18 cellular contexts compared by ENCODE assay signal in the genomic region with DNA sequence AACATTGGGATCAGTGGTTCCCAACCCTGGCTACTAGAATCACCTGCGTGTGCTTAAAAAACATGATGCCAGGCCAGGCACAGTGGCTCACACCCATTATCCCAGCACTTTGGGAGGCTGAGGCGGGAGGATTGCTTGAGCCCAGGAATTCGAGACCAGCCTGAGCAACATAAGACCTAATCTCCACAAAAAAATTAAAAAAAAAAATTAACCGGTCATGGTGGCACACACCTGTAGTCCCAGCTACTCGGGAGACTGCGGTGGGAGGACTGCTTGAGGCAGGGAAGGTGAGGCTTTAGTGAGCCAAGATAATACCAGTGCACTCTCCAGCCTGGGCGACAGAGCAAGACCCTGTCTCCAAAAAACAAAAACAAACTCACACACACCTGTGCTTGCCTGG. TPM values are rescaled to one million over a fixed set of nuclear protein-coding genes. Genes with fewer than 3 reads are reported as not detected.
DNase-seq lines count a peak whose midpoint lies in the region; ATAC-seq and TF ChIP-seq lines count a peak whose summit lies in the region.
"Had no signal": no experiment of that assay in that cellular context is flagged by ENCODE, and none has a peak within 500 bp of the region (broad histone marks: within the 10 kb centered on the region; RNA-seq: fewer than 3 reads in every experiment).

No MANE protein-coding gene starts in this region.

- POLR2A ChIA-PET in naive thymus-derived CD4-positive, alpha-beta T cell (lab: Charles Lee), result no interaction called here

- no peaks in the 10 kb centered on the region for H3K9me3 ChIP-seq in naive thymus-derived CD4-positive, alpha-beta T cell (ENCODE audit: control insufficient read depth in 2 of 3, low read length in 3 of 3)
- H3K9me3 ChIP-seq in upper lobe of right lung (no peaks in the 10 kb centered on the region), T-helper 17 cell (ENCODE audit: control insufficient read depth, low read length, poor library complexity, severe bottlenecking) (no peaks in the 10 kb centered on the region)
- H3K9me3 ChIP-seq: Peyer's patch had no signal

- H3K27ac ChIP-seq in naive thymus-derived CD4-positive, alpha-beta T cell (ENCODE audit: low read depth, low read length), result no peak overlapping the region
- no peak overlapping the region for H3K27ac ChIP-seq in upper lobe of right lung

- H3K36me3 ChIP-seq in naive thymus-derived CD4-positive, alpha-beta T cell (ENCODE audit: control insufficient read depth in 2 of 3, insufficient read depth in 3 of 3, low read length in 3 of 3), result peaks cover 0 to 25% (median 0%) of the 10 kb centered on the region in 3 experiments
- no peaks in the 10 kb centered on the region for H3K36me3 ChIP-seq in upper lobe of right lung
- H3K36me3 ChIP-seq: Peyer's patch had no signal

- peak overlapping the region; percentile 84 for H3K4me3 ChIP-seq in astrocyte of the cerebellum (ENCODE audit: low read depth, low read length)
- no peak overlapping the region for H3K4me3 ChIP-seq in naive thymus-derived CD4-positive, alpha-beta T cell (ENCODE audit: low read length)
- peak overlapping the region; percentile 98 for H3K4me3 ChIP-seq in upper lobe of right lung

- H3K27me3 ChIP-seq in naive thymus-derived CD4-positive, alpha-beta T cell (ENCODE audit: control insufficient read depth in 2 of 2, insufficient read depth in 2 of 2, low read length in 2 of 2), result no peaks in the 10 kb centered on the region
- H3K27me3 ChIP-seq in upper lobe of right lung, result no peaks in the 10 kb centered on the region
- H3K27me3 ChIP-seq: Peyer's patch had no signal

- peak overlapping the region; percentile 0 for H3K4me3 Mint-ChIP-seq in activated naive CD4-positive, alpha-beta T cell treated with anti-CD3 and anti-CD28 coated beads, Interleukin-2, amount 50 U/mL, for 24 hours
- no peak overlapping the region for H3K4me3 Mint-ChIP-seq in activated naive CD4-positive, alpha-beta T cell treated with anti-CD3 and anti-CD28 coated beads for 36 hours
- peak overlapping the region in 6 of 10 donors; percentile 48 to 98 (median 89) for H3K4me3 Mint-ChIP-seq in naive thymus-derived CD4-positive, alpha-beta T cell
- H3K4me3 Mint-ChIP-seq in T-helper 17 cell, result no peak overlapping the region

- in situ Hi-C loops in astrocyte of the cerebellum (cut with HindIII; ENCODE audit: low sequenced_read_pairs), result no loop called here

- TF ChIP-seq CTCF in astrocyte of the cerebellum (IDR thresholded peaks at IDR 0.05; ENCODE audit: low read depth, low read length, missing control alignments) (no peak), upper lobe of right lung (IDR thresholded peaks at IDR 0.05) (no peak)

- H3K27me3 Mint-ChIP-seq in activated naive CD4-positive, alpha-beta T cell treated with anti-CD3 and anti-CD28 coated beads, Interleukin-2, amount 50 U/mL, for 24 hours, result no peaks in the 10 kb centered on the region
- no peaks in the 10 kb centered on the region for H3K27me3 Mint-ChIP-seq in activated naive CD4-positive, alpha-beta T cell treated with anti-CD3 and anti-CD28 coated beads for 36 hours (ENCODE audit: low read depth)
- no peaks in the 10 kb centered on the region for H3K27me3 Mint-ChIP-seq in naive thymus-derived CD4-positive, alpha-beta T cell
- H3K27me3 Mint-ChIP-seq in T-helper 17 cell, result no peaks in the 10 kb centered on the region

- intact Hi-C loops in activated naive CD4-positive, alpha-beta T cell treated with anti-CD3 and anti-CD28 coated beads for 36 hours (cut with micrococcal nuclease), result no loop called here
- intact Hi-C loops in naive thymus-derived CD4-positive, alpha-beta T cell (cut with micrococcal nuclease), result loop anchor here (5.0 kb wide), 3 partner anchors 43 to 1713 kb away; a partner anchor contains a TSS
- intact Hi-C loops in upper lobe of right lung (cut with DNase I), result no loop called here

- H3K9me3 Mint-ChIP-seq in activated naive CD4-positive, alpha-beta T cell treated with anti-CD3 and anti-CD28 coated beads, Interleukin-2, amount 50 U/mL, for 24 hours, result no peaks in the 10 kb centered on the region
- H3K9me3 Mint-ChIP-seq in activated naive CD4-positive, alpha-beta T cell treated with anti-CD3 and anti-CD28 coated beads for 36 hours, result no peaks in the 10 kb centered on the region
- H3K9me3 Mint-ChIP-seq in naive thymus-derived CD4-positive, alpha-beta T cell, result no peaks in the 10 kb centered on the region

- no peak for ATAC-seq in naive thymus-derived CD4-positive, alpha-beta T cell
- no peak for ATAC-seq in upper lobe of right lung
- no peak for ATAC-seq in T-helper 17 cell
- ATAC-seq: left ventricle myocardium superior had no signal

- CTCF ChIA-PET in activated naive CD4-positive, alpha-beta T cell treated with anti-CD3 and anti-CD28 coated beads for 36 hours (lab: Charles Lee), result interaction anchor here (1.3 kb wide), 1 partner anchor 47 kb away, joined by 3 read pairs; no protein-coding TSS in a partner anchor
- CTCF ChIA-PET in naive thymus-derived CD4-positive, alpha-beta T cell (lab: Charles Lee), result no interaction called here

- peaks cover 21 to 26% of the 10 kb centered on the region in 2 donors for H3K4me1 ChIP-seq in naive thymus-derived CD4-positive, alpha-beta T cell (ENCODE audit: control insufficient read depth in 2 of 2, insufficient read depth in 2 of 2, low read length in 2 of 2)
- H3K4me1 ChIP-seq in upper lobe of right lung, result peaks cover 57% of the 10 kb centered on the region

- no peak for DNase-seq in activated naive CD4-positive, alpha-beta T cell treated with anti-CD3 and anti-CD28 coated beads for 36 hours
- DNase-seq in astrocyte of the cerebellum (ENCODE audit: low read depth), result no peak
- no peak for DNase-seq in naive thymus-derived CD4-positive, alpha-beta T cell
- no peak for DNase-seq in upper lobe of right lung
- no peak for DNase-seq in T-helper 17 cell
- no peak for DNase-seq in AML-193 (lab: John Stamatoyannopoulos, UW)
- no peak for DNase-seq in GM03348 (ENCODE audit: low spot score)
- DNase-seq: ACHN; activated CD4-positive, alpha-beta T cell treated with anti-CD3 and anti-CD28 coated beads, Interleukin-2, amount 50 U/mL, for 1 hour; activated gamma-delta T cell treated with Interleukin-2 at 50 U/mL for 16 hours; central memory CD4-positive, alpha-beta T cell; left ventricle myocardium superior; NCI-H1694 treated with DMSO at 0.1 percent for 48 hours; NCI-H524 treated with DMSO at 0.1 percent for 48 hours; Peyer's patch; stimulated activated CD4-positive, alpha-beta T cell treated with anti-CD3 and anti-CD28 coated beads, Interleukin-12 subunit alpha, Interleukin-12 subunit beta, amount 100 ng/mL, for 4 hours; T-helper 2 cell had no signal

- H3K36me3 Mint-ChIP-seq in activated naive CD4-positive, alpha-beta T cell treated with anti-CD3 and anti-CD28 coated beads, Interleukin-2, amount 50 U/mL, for 24 hours, result no peaks in the 10 kb centered on the region
- H3K36me3 Mint-ChIP-seq in activated naive CD4-positive, alpha-beta T cell treated with anti-CD3 and anti-CD28 coated beads for 36 hours (ENCODE audit: low read depth), result peaks cover 1% of the 10 kb centered on the region
- H3K36me3 Mint-ChIP-seq in naive thymus-derived CD4-positive, alpha-beta T cell, result no peaks in the 10 kb centered on the region
- peaks cover 5% of the 10 kb centered on the region for H3K36me3 Mint-ChIP-seq in T-helper 17 cell (ENCODE audit: low read depth)

- peak overlapping the region; percentile 59 for H3K27ac Mint-ChIP-seq in activated naive CD4-positive, alpha-beta T cell treated with anti-CD3 and anti-CD28 coated beads, Interleukin-2, amount 50 U/mL, for 24 hours
- no peak overlapping the region for H3K27ac Mint-ChIP-seq in activated naive CD4-positive, alpha-beta T cell treated with anti-CD3 and anti-CD28 coated beads for 36 hours
- peak overlapping the region in 1 of 9 donors; percentile 56 for H3K27ac Mint-ChIP-seq in naive thymus-derived CD4-positive, alpha-beta T cell
- H3K27ac Mint-ChIP-seq in T-helper 17 cell, result no peak overlapping the region

- H3K4me1 Mint-ChIP-seq in activated naive CD4-positive, alpha-beta T cell treated with anti-CD3 and anti-CD28 coated beads, Interleukin-2, amount 50 U/mL, for 24 hours, result peaks cover 47% of the 10 kb centered on the region
- peaks cover 52% of the 10 kb centered on the region for H3K4me1 Mint-ChIP-seq in activated naive CD4-positive, alpha-beta T cell treated with anti-CD3 and anti-CD28 coated beads for 36 hours (ENCODE audit: low read depth)
- H3K4me1 Mint-ChIP-seq in naive thymus-derived CD4-positive, alpha-beta T cell, result peaks cover 28 to 70% (median 55%) of the 10 kb centered on the region in 7 donors
- peaks cover 50% of the 10 kb centered on the region for H3K4me1 Mint-ChIP-seq in T-helper 17 cell

RNA-seq across cellular contexts. Expression of a gene that starts 2.0 kb away (rescaled TPM):
- 10 to 100 TPM; 31.1 to 33.4 TPM for total RNA-seq in activated naive CD4-positive, alpha-beta T cell treated with anti-CD3 and anti-CD28 coated beads for 36 hours
- total RNA-seq in naive thymus-derived CD4-positive, alpha-beta T cell, result 10 to 100 TPM; 28.6 to 41.1 (median 29.1) TPM
- 10 to 100 TPM; 15.4 to 22.5 TPM for polyA plus RNA-seq in naive thymus-derived CD4-positive, alpha-beta T cell
- total RNA-seq in upper lobe of right lung, result 66.8 TPM
- total RNA-seq in T-helper 17 cell, result 10 to 100 TPM; 19.5 to 35.2 TPM

RNA-seq across cellular contexts. Expression of a gene that starts 2.3 kb away (rescaled TPM):
- total RNA-seq in activated naive CD4-positive, alpha-beta T cell treated with anti-CD3 and anti-CD28 coated beads for 36 hours, result 10 to 100 TPM; 26.2 to 26.6 TPM
- 10 to 100 TPM; 28.7 to 62.8 (median 35.6) TPM for total RNA-seq in naive thymus-derived CD4-positive, alpha-beta T cell
- 10 to 100 TPM; 20.2 to 25.1 TPM for polyA plus RNA-seq in naive thymus-derived CD4-positive, alpha-beta T cell
- 39.1 TPM for total RNA-seq in upper lobe of right lung
- 10 to 100 TPM; 26.9 to 32.9 TPM for total RNA-seq in T-helper 17 cell

Comparison
In these comparisons a context has a peak if more than half of its experiments do, and no peak if none do; other contexts are left out.
1. H3K4me3 Mint-ChIP-seq: peak in activated naive CD4-positive, alpha-beta T cell treated with anti-CD3 and anti-CD28 coated beads, Interleukin-2, amount 50 U/mL, for 24 hours (single experiment) and naive thymus-derived CD4-positive, alpha-beta T cell (6 of 10); none in activated naive CD4-positive, alpha-beta T cell treated with anti-CD3 and anti-CD28 coated beads for 36 hours (single experiment) and T-helper 17 cell (single experiment).
2. intact Hi-C loops: an anchor here in naive thymus-derived CD4-positive, alpha-beta T cell (5.0 kb wide); none called in activated naive CD4-positive, alpha-beta T cell treated with anti-CD3 and anti-CD28 coated beads for 36 hours and upper lobe of right lung.